8 cellular contexts compared by ENCODE assay signal in genomic region chr5:132491368-132492364, GRCh38. TPM values are rescaled to one million over a fixed set of nuclear protein-coding genes. Genes with fewer than 3 reads are reported as not detected.
DNase-seq lines count a peak whose midpoint lies in the region; ATAC-seq, FAIRE-seq and TF ChIP-seq lines count a peak whose summit lies in the region.

No MANE protein-coding gene starts in this region.

- ATAC-seq in GM18867 (IDR thresholded peaks at IDR 0.05; ENCODE audit: unreplicated experiment) (peak; percentile 14), HG02981 (IDR thresholded peaks at IDR 0.05; ENCODE audit: unreplicated experiment) (peak; percentile 10), activated B cell treated with CpG ODN at 0.5 μM for 24 hours (ENCODE audit: low read depth) (peak; percentile 15), pancreas (peak in 3 of 4 donors; percentile 1 to 7 (median 3)), GM18519 (IDR thresholded peaks at IDR 0.05; ENCODE audit: low FRiP score, unreplicated experiment) (no peak)

- H3K4me1 ChIP-seq in esophagus (ENCODE audit: control insufficient read depth in 2 of 2, insufficient read depth in 2 of 2, low read length in 1 of 2): peaks cover 15 to 33% of the 10 kb centered on the region in 2 donors
- H3K4me1 ChIP-seq in pancreas: peaks cover 0 to 34% (median 26%) of the 10 kb centered on the region in 3 donors

- peak overlapping the region; percentile 93 for H3K27ac Mint-ChIP-seq in activated B cell treated with CpG ODN at 0.5 μM for 24 hours

- WGBS in esophagus, 2 donors: 36 to 38% methylated on average over 22 of the region's 22 CpGs
- whole genome bisulfite sequencing in pancreas, 2 donors: 53 to 55% methylated on average over 22 of the region's 22 CpGs

- H3K4me1 Mint-ChIP-seq in activated B cell treated with CpG ODN at 0.5 μM for 24 hours: peaks cover 73% of the 10 kb centered on the region

- no peak for TF ChIP-seq CTCF in activated B cell treated with CpG ODN at 0.5 μM for 24 hours (IDR thresholded peaks at IDR 0.05)
- TF ChIP-seq CTCF in pancreas (IDR thresholded peaks at IDR 0.05): no peak

- no peak for DNase-seq in activated B cell treated with CpG ODN at 0.5 μM for 24 hours
- DNase-seq in pancreas: peak in 2 of 6 donors; percentile 39 to 43
- DNase-seq in occipital lobe (lab: John Stamatoyannopoulos, UW): no peak
- DNase-seq in retina: no peak

- peaks cover 8 to 17% of the 10 kb centered on the region in 2 donors for H3K36me3 ChIP-seq in esophagus (ENCODE audit: control insufficient read depth in 2 of 2, insufficient read depth in 2 of 2, low read length in 1 of 2)
- peaks cover 0 to 4% (median 2%) of the 10 kb centered on the region in 3 donors for H3K36me3 ChIP-seq in pancreas

- intact Hi-C loops in activated B cell treated with CpG ODN at 0.5 μM for 24 hours (cut with micrococcal nuclease) (loop anchor here (2.0 to 10.0 kb wide), 2 partner anchors 65 to 613 kb away; partner anchors contain the start of gene RAD50), pancreas (cut with DNase I) (no loop called here)

- H3K4me3 ChIP-seq in esophagus (ENCODE audit: low read depth in 1 of 2, low read length in 2 of 2) (peak overlapping the region; percentile 49 to 89), pancreas (peak overlapping the region; percentile 36 to 89 (median 61))

- no peak for FAIRE-seq in pancreas (lab: Jason Lieb, UNC)

- no peaks in the 10 kb centered on the region for H3K9me3 ChIP-seq in esophagus (ENCODE audit: control insufficient read depth in 2 of 2, insufficient read depth in 1 of 2, low read depth in 1 of 2, low read length in 1 of 2)
- no peaks in the 10 kb centered on the region for H3K9me3 ChIP-seq in pancreas

- no peaks in the 10 kb centered on the region for H3K27me3 Mint-ChIP-seq in activated B cell treated with CpG ODN at 0.5 μM for 24 hours

- H3K4me3 Mint-ChIP-seq in activated B cell treated with CpG ODN at 0.5 μM for 24 hours: peak overlapping the region; percentile 89

- H3K27ac ChIP-seq in esophagus (ENCODE audit: low read depth in 2 of 2, low read length in 1 of 2) (peak overlapping the region; percentile 97), pancreas (peak overlapping the region; percentile 83 to 97 (median 94))

- POLR2A ChIA-PET in activated B cell treated with CpG ODN at 0.5 μM for 24 hours (lab: Charles Lee): interaction anchor here (1.1 to 11.7 kb wide), 17 partner anchors 8 to 560 kb away, joined by 3 to 461 read pairs (median 26); partner anchors contain the start of genes HSPA4, SLC22A4 and SLC22A5

- H3K27me3 ChIP-seq in esophagus (ENCODE audit: control insufficient read depth in 1 of 2, insufficient read depth in 2 of 2, low read length in 2 of 2): no peaks in the 10 kb centered on the region
- H3K27me3 ChIP-seq in pancreas: no peaks in the 10 kb centered on the region

- H3K36me3 Mint-ChIP-seq in activated B cell treated with CpG ODN at 0.5 μM for 24 hours (ENCODE audit: low read depth): peaks cover 33% of the 10 kb centered on the region

- H3K9me3 Mint-ChIP-seq in activated B cell treated with CpG ODN at 0.5 μM for 24 hours: no peaks in the 10 kb centered on the region

- CTCF ChIA-PET in activated B cell treated with CpG ODN at 0.5 μM for 24 hours (lab: Charles Lee): interaction anchor here (1.7 to 5.4 kb wide), 10 partner anchors 9 to 105 kb away, joined by 6 to 52 read pairs (median 24); no protein-coding TSS in a partner anchor

RNA-seq across cellular contexts. Expression of gene IRF1, which starts 1.1 kb away (rescaled TPM):
- total RNA-seq in activated B cell treated with CpG ODN at 0.5 μM for 24 hours: 126 and 134 TPM in 2 replicates
- polyA plus RNA-seq in esophagus: 10 to 100 TPM in 1 of 2 donors, 1 to 10 TPM in 1; 7.5 to 14.2 TPM
- 10 to 100 TPM in 4 of 6 donors, 1 to 10 TPM in 2; 7.0 to 28.0 (median 11.1) TPM for total RNA-seq in pancreas
- polyA plus RNA-seq in pancreas: 10 to 100 TPM in 1 of 2 donors, 1 to 10 TPM in 1; 8.5 to 30.8 TPM
- total RNA-seq in occipital lobe: 2.0 TPM

RNA-seq across cellular contexts. Expression of gene IL5, which starts 51.7 kb away (rescaled TPM):
- total RNA-seq in activated B cell treated with CpG ODN at 0.5 μM for 24 hours: not detected in 2 replicates
- not detected for polyA plus RNA-seq in esophagus
- not detected for total RNA-seq in pancreas
- not detected for polyA plus RNA-seq in pancreas
- total RNA-seq in occipital lobe: not detected
